Comparison of ENCODE assay signal across 8 cellular contexts in genomic region chr7:112206238-112207105, GRCh38. TPM values are rescaled to one million over a fixed set of nuclear protein-coding genes. Genes with fewer than 3 reads are reported as not detected.
A peak's percentile ranks its signal among the peaks of the same experiment; 100 is the strongest.
DNase-seq lines count a peak whose midpoint lies in the region; ATAC-seq and TF ChIP-seq lines count a peak whose summit lies in the region.

A gene with protein sequence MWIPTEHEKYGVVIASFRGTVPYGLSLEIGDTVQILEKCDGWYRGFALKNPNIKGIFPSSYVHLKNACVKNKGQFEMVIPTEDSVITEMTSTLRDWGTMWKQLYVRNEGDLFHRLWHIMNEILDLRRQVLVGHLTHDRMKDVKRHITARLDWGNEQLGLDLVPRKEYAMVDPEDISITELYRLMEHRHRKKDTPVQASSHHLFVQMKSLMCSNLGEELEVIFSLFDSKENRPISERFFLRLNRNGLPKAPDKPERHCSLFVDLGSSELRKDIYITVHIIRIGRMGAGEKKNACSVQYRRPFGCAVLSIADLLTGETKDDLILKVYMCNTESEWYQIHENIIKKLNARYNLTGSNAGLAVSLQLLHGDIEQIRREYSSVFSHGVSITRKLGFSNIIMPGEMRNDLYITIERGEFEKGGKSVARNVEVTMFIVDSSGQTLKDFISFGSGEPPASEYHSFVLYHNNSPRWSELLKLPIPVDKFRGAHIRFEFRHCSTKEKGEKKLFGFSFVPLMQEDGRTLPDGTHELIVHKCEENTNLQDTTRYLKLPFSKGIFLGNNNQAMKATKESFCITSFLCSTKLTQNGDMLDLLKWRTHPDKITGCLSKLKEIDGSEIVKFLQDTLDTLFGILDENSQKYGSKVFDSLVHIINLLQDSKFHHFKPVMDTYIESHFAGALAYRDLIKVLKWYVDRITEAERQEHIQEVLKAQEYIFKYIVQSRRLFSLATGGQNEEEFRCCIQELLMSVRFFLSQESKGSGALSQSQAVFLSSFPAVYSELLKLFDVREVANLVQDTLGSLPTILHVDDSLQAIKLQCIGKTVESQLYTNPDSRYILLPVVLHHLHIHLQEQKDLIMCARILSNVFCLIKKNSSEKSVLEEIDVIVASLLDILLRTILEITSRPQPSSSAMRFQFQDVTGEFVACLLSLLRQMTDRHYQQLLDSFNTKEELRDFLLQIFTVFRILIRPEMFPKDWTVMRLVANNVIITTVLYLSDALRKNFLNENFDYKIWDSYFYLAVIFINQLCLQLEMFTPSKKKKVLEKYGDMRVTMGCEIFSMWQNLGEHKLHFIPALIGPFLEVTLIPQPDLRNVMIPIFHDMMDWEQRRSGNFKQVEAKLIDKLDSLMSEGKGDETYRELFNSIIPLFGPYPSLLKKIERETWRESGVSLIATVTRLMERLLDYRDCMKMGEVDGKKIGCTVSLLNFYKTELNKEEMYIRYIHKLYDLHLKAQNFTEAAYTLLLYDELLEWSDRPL (N-terminal part only) (minus strand): TSS chr7:112206399. CDS start chr7:112206138, 261 bp downstream.
TSS of gene ZNF277 (plus strand) at chr7:112206695. CDS start at chr7:112206717, 22 bp downstream.

- TF ChIP-seq CTCF in GM06990 (IDR thresholded peaks at IDR 0.05; ENCODE audit: insufficient read depth, low read length, poor library complexity, severe bottlenecking) (no peak), NB4 (IDR thresholded peaks at IDR 0.05; ENCODE audit: low read depth, low read length) (no peak)

- peak within 1 kb of the TSS; percentile 95 for H3K27ac ChIP-seq in substantia nigra (ENCODE audit: low read depth, low read length, poor library complexity, severe bottlenecking)

- ATAC-seq in HG02571 (IDR thresholded peaks at IDR 0.05; ENCODE audit: unreplicated experiment): peak; percentile 96

- no peaks in the 10 kb centered on the region for H3K27me3 ChIP-seq in GM06990 (replicated peaks; ENCODE audit: control insufficient read depth, insufficient read depth, low read length)

- no peak for TF ChIP-seq POLR2A in NB4 (IDR thresholded peaks at IDR 0.05; ENCODE audit: extremely low read depth, insufficient read length)

- DNase-seq in GM06990 (ENCODE audit: extremely low read depth, insufficient read length): peak; percentile 96
- DNase-seq in NB4 (ENCODE audit: low read depth): peak; percentile 100
- DNase-seq in SK-N-DZ (ENCODE audit: low spot score): peak; percentile 99
- DNase-seq in activated naive CD4-positive, alpha-beta T cell treated with anti-CD3 and anti-CD28 coated beads, Interleukin-2, amount 50 U/mL, for 16 hours: peak; percentile 99
- DNase-seq in germinal center (ENCODE audit: low spot score): peak; percentile 97
- DNase-seq in non-pigmented ciliary epithelial cell (ENCODE audit: low read depth): peak; percentile 96
- DNase-seq in substantia nigra (lab: John Stamatoyannopoulos, UW): peak; percentile 89 to 100 (median 99)

- H3K4me3 ChIP-seq in GM06990 (replicated peaks; ENCODE audit: low read depth, low read length) (peak within 1 kb of the TSS; percentile 81), NB4 (ENCODE audit: low read depth, low read length) (peak within 1 kb of the TSS; percentile 93)

- no peaks in the 10 kb centered on the region for H3K36me3 ChIP-seq in GM06990 (ENCODE audit: control insufficient read depth, insufficient read depth, low read length)

RNA-seq across cellular contexts. Expression of the first gene that starts in this region (rescaled TPM):
- 14.3 and 21.6 TPM in 2 replicates for polyA plus RNA-seq in SK-N-DZ (2014; cell fraction: cytosol; rRNA removed)
- 31.5 and 35.8 TPM in 2 replicates for polyA plus RNA-seq in SK-N-DZ (2014; cell fraction: nucleus; rRNA removed)

RNA-seq across cellular contexts. Expression of gene ZNF277, which starts in this region (rescaled TPM):
- polyA plus RNA-seq in SK-N-DZ (2014; cell fraction: cytosol; rRNA removed): 22.5 and 27.3 TPM in 2 replicates
- 11.1 and 14.8 TPM in 2 replicates for polyA plus RNA-seq in SK-N-DZ (2014; cell fraction: nucleus; rRNA removed)

Comparison
In these comparisons a context has a peak if more than half of its experiments do, and no peak if none do; other contexts are left out.
1. Peak in every context shown above with its lines: DNase-seq, ATAC-seq, H3K4me3 ChIP-seq and H3K27ac ChIP-seq.